ENCODE assay signal across 14 cellular contexts in the genomic region with DNA sequence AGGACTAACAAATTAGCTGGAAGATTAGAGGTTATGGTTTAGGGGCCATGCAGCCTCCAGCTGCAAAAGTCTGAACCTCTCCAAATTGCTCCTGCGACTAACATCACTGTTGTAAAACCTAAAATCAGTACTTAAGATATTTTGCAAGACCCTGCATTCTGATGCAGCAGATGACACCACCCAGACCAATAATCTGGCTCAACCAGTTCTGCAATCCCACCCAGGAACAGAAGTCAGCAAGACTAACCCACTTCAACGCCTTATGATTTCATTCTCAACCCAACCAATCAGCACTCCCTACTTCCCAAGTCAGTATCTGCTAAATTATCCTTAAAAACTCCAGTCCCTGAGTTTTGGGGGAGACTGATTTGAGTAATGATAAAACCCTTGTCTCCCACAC.
"Had no signal": no experiment of that assay in that cellular context is flagged by ENCODE, and none has a peak within 500 bp of the region (broad histone marks: within the 10 kb centered on the region; RNA-seq: fewer than 3 reads in every experiment).

No MANE protein-coding gene starts in this region.

- H3K27me3 ChIP-seq: colonic mucosa, tibial artery had no signal

- H3K4me2 ChIP-seq: SK-N-SH had no signal

- H3K36me3 ChIP-seq: colonic mucosa, tibial artery had no signal

- H3K9ac ChIP-seq: SK-N-SH had no signal

- H3K4me3 ChIP-seq: colonic mucosa, skin epidermis, tibial artery had no signal

- H3K27ac ChIP-seq: colonic mucosa, skin epidermis, tibial artery had no signal

- H3K4me1 ChIP-seq: colonic mucosa, tibial artery had no signal

- DNase-seq: activated CD4-positive, alpha-beta T cell treated with anti-CD3 and anti-CD28 coated beads for 48 hours; activated naive CD4-positive, alpha-beta T cell treated with Interleukin-2 at 50 U/mL for 16 hours; activated naive CD8-positive, alpha-beta T cell treated with anti-CD3 and anti-CD28 coated beads, Interleukin-2, amount 50 U/mL, for 24 hours; colonic mucosa; hypothalamus; immature natural killer cell; mammary epithelial cell; retina; SK-N-SH; T-helper 1 cell; tibial artery had no signal

- ATAC-seq: activated naive CD8-positive, alpha-beta T cell treated with anti-CD3 and anti-CD28 coated beads, Interleukin-2, amount 50 U/mL, for 24 hours; left lobe of liver; natural killer cell treated with Interleukin-12 subunit alpha and Interleukin-12 subunit beta and Interleukin-15 and Interleukin-18, amount 100 ng/mL, for 72 hours had no signal

- H3K9me3 ChIP-seq: colonic mucosa, SK-N-SH, tibial artery had no signal
